ENCODE assay signal across 13 cellular contexts in genomic region chr11:12258451-12258850, GRCh38.
DNase-seq lines count a peak whose midpoint lies in the region; ATAC-seq and TF ChIP-seq lines count a peak whose summit lies in the region.
"Had no signal": no experiment of that assay in that cellular context is flagged by ENCODE, and none has a peak within 500 bp of the region (broad histone marks: within the 10 kb centered on the region; RNA-seq: fewer than 3 reads in every experiment).

No MANE protein-coding gene starts in this region.

- ATAC-seq in gastroesophageal sphincter = no peak
- ATAC-seq in GM21390 (IDR thresholded peaks at IDR 0.05; ENCODE audit: unreplicated experiment) = no peak
- ATAC-seq: activated CD4-positive, CD25-positive, alpha-beta regulatory T cell treated with anti-CD3 and anti-CD28 coated beads, Interleukin-2, amount 50 U/mL, for 24 hours had no signal

- no peaks in the 10 kb centered on the region for H3K9me3 ChIP-seq in gastroesophageal sphincter
- H3K9me3 ChIP-seq: left ventricle myocardium inferior had no signal

- H3K4me1 Mint-ChIP-seq in type B pancreatic cell (ENCODE audit: unreplicated experiment) = peaks cover 8% of the 10 kb centered on the region
- H3K4me1 Mint-ChIP-seq: activated naive CD8-positive, alpha-beta T cell treated with anti-CD3 and anti-CD28 coated beads, Interleukin-2, amount 10 ng/mL, durations not matched to agents 7 days and 5 days had no signal

- H3K4me1 ChIP-seq in gastroesophageal sphincter = no peaks in the 10 kb centered on the region

- H3K36me3 Mint-ChIP-seq in type B pancreatic cell = no peaks in the 10 kb centered on the region
- H3K36me3 Mint-ChIP-seq: activated naive CD8-positive, alpha-beta T cell treated with anti-CD3 and anti-CD28 coated beads, Interleukin-2, amount 10 ng/mL, durations not matched to agents 7 days and 5 days had no signal

- no peak for TF ChIP-seq EP300 in gastroesophageal sphincter (IDR thresholded peaks at IDR 0.05)

- 78 to 100% methylated on average over 1 to 3 of the region's 3 CpGs for WGBS in gastroesophageal sphincter (ENCODE audit: low coverage in 1 of 2), 2 donors

- H3K4me3 Mint-ChIP-seq in type B pancreatic cell = no peak overlapping the region
- H3K4me3 Mint-ChIP-seq: activated naive CD8-positive, alpha-beta T cell treated with anti-CD3 and anti-CD28 coated beads, Interleukin-2, amount 10 ng/mL, durations not matched to agents 7 days and 5 days had no signal

- peak overlapping the region in 1 of 4 donors; percentile 4 for H3K27ac ChIP-seq in gastroesophageal sphincter
- H3K27ac ChIP-seq: 22Rv1, left ventricle myocardium inferior had no signal

- TF ChIP-seq CTCF in type B pancreatic cell (conservative IDR thresholded peaks at IDR 0.05) (no peak), gastroesophageal sphincter (IDR thresholded peaks at IDR 0.05) (no peak)

- peak overlapping the region; percentile 55 for H3K27ac Mint-ChIP-seq in type B pancreatic cell
- H3K27ac Mint-ChIP-seq: activated naive CD8-positive, alpha-beta T cell treated with anti-CD3 and anti-CD28 coated beads, Interleukin-2, amount 10 ng/mL, durations not matched to agents 7 days and 5 days had no signal

- H3K36me3 ChIP-seq in gastroesophageal sphincter = peaks cover 0 to 96% of the 10 kb centered on the region in 2 donors

- H3K4me3 ChIP-seq in gastroesophageal sphincter = no peak overlapping the region
- H3K4me3 ChIP-seq: left ventricle myocardium inferior had no signal

- H3K9me3 Mint-ChIP-seq in type B pancreatic cell = no peaks in the 10 kb centered on the region
- H3K9me3 Mint-ChIP-seq: activated naive CD8-positive, alpha-beta T cell treated with anti-CD3 and anti-CD28 coated beads, Interleukin-2, amount 10 ng/mL, durations not matched to agents 7 days and 5 days had no signal

- no peaks in the 10 kb centered on the region for H3K27me3 Mint-ChIP-seq in type B pancreatic cell
- H3K27me3 Mint-ChIP-seq: activated naive CD8-positive, alpha-beta T cell treated with anti-CD3 and anti-CD28 coated beads, Interleukin-2, amount 10 ng/mL, durations not matched to agents 7 days and 5 days had no signal

- DNase-seq in NCI-H2029 (lab: John Stamatoyannopoulos, UW) (peak; percentile 23), NCI-H2029 treated with DMSO at 0.1 percent for 48 hours (lab: John Stamatoyannopoulos, UW) (no peak), amniotic epithelial cell (ENCODE audit: low read depth) (peak; percentile 83), islet precursor cell (peak; percentile 80), type B pancreatic cell (ENCODE audit: extremely low spot score, unreplicated experiment) (no peak), GOT3 (lab: John Stamatoyannopoulos, UW) (no peak)
- DNase-seq: activated naive CD8-positive, alpha-beta T cell treated with anti-CD3 and anti-CD28 coated beads, Interleukin-2, amount 10 ng/mL, durations not matched to agents 7 days and 5 days; left ventricle myocardium inferior; NCI-H2171 had no signal

- TF ChIP-seq POLR2A in gastroesophageal sphincter (IDR thresholded peaks at IDR 0.05) = no peak

- H3K27me3 ChIP-seq in gastroesophageal sphincter = no peaks in the 10 kb centered on the region

Comparison
In these comparisons a context has a peak if more than half of its experiments do, and no peak if none do; other contexts are left out.
1. DNase-seq: peak in NCI-H2029 (single experiment), amniotic epithelial cell (single experiment) and islet precursor cell (single experiment); none in NCI-H2029 treated with DMSO at 0.1 percent for 48 hours (single experiment), type B pancreatic cell (single experiment) and GOT3 (single experiment).